In the genomic region with DNA sequence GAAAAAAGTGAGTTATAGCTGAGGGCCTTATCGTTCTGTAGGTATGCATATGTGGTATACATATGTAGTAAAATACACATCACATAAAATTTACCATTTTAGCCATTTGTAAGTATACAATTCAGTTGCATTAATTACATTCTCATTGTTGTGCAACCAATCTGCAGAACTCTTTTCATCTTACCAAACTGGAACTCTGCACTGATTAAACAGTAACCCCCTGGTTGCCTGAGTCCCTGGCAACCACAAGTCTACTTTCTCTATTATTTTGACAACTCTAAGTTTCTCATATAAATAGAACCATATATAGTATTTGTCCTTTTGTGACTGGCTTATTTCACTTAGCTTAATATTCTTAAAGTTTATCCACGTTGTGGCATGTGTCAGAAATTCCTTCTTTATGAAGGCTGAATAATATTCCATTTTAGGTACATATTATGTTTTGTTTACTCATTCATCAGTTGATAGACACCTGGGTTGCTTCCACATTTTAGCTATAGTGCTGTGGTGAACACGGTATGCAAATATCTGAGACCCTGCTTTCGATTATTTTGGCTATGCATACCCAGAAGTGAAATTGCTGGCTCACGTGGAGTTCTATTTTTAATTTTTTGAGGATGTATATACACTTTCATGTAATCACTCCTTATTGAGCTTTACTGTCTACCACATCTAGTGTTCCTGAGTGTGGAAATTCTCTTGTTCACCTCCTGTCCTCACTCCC, we compare ENCODE assay signal across 11 cellular contexts. TPM values are rescaled to one million over a fixed set of nuclear protein-coding genes. Genes with fewer than 3 reads are reported as not detected.
DNase-seq lines count a peak whose midpoint lies in the region; ATAC-seq, FAIRE-seq and TF ChIP-seq lines count a peak whose summit lies in the region.
"Had no signal": no experiment of that assay in that cellular context is flagged by ENCODE, and none has a peak within 500 bp of the region (broad histone marks: within the 10 kb centered on the region; RNA-seq: fewer than 3 reads in every experiment).

No MANE protein-coding gene starts in this region.

- no peaks in the 10 kb centered on the region for H3K9me3 Mint-ChIP-seq in activated CD8-positive, alpha-beta T cell treated with anti-CD3 and anti-CD28 coated beads, Interleukin-2, amount 10 ng/mL, durations not matched to agents 7 days and 5 days (ENCODE audit: insufficient read depth)

- H3K27me3 ChIP-seq in WERI-Rb-1 (ENCODE audit: insufficient read depth, low read depth, severe bottlenecking) (no peaks in the 10 kb centered on the region), sigmoid colon (no peaks in the 10 kb centered on the region)

- FAIRE-seq in GM12891 (lab: Jason Lieb, UNC), result peak; percentile 68

- DNase-seq in GM12891 (ENCODE audit: insufficient read length, low spot score), result no peak
- DNase-seq in NAMALWA (ENCODE audit: low spot score), result peak; percentile 75
- no peak for DNase-seq in WERI-Rb-1
- no peak for DNase-seq in sigmoid colon
- DNase-seq in sciatic nerve (ENCODE audit: low spot score), result no peak
- no peak for DNase-seq in activated CD8-positive, alpha-beta T cell treated with anti-CD3 and anti-CD28 coated beads, Interleukin-2, amount 10 ng/mL, durations not matched to agents 7 days and 5 days
- DNase-seq: activated T-cell treated with anti-CD3 and anti-CD28 coated beads, Interleukin-2, amount 50 U/mL, for 48 hours had no signal

- H3K27ac ChIP-seq in WERI-Rb-1, result no peak overlapping the region
- H3K27ac ChIP-seq in sigmoid colon, result no peak overlapping the region
- H3K27ac ChIP-seq: neutrophil had no signal

- H3K9me3 ChIP-seq in WERI-Rb-1 (ENCODE audit: severe bottlenecking) (no peaks in the 10 kb centered on the region), sigmoid colon (no peaks in the 10 kb centered on the region)
- H3K9me3 ChIP-seq: neutrophil had no signal

- no peak overlapping the region for H3K27ac Mint-ChIP-seq in activated CD8-positive, alpha-beta T cell treated with anti-CD3 and anti-CD28 coated beads, Interleukin-2, amount 10 ng/mL, durations not matched to agents 7 days and 5 days

- intact Hi-C loops in sigmoid colon (cut with DNase I), result loop anchor here (5.0 to 10.0 kb wide), 3 partner anchors 166 to 659 kb away; partner anchors contain the start of genes ACAT1, CUL5 and POGLUT3
- intact Hi-C loops in sciatic nerve (cut with DNase I), result no loop called here

- no peak for TF ChIP-seq POLR2A in GM12891 (IDR thresholded peaks at IDR 0.05; ENCODE audit: low read depth, low read length)
- no peak for TF ChIP-seq POLR2A in sigmoid colon (IDR thresholded peaks at IDR 0.05)

- CTCF ChIA-PET in activated CD8-positive, alpha-beta T cell treated with anti-CD3 and anti-CD28 coated beads, Interleukin-2, amount 10 ng/mL, durations not matched to agents 7 days and 5 days (lab: Charles Lee), result interaction anchor here (3.0 kb wide), 1 partner anchor 544 kb away, joined by 7 read pairs; no protein-coding TSS in a partner anchor

- peaks cover 11% of the 10 kb centered on the region for H3K27me3 Mint-ChIP-seq in activated CD8-positive, alpha-beta T cell treated with anti-CD3 and anti-CD28 coated beads, Interleukin-2, amount 10 ng/mL, durations not matched to agents 7 days and 5 days (ENCODE audit: low read depth)

- H3K36me3 ChIP-seq in WERI-Rb-1 (peaks cover 8% of the 10 kb centered on the region), sigmoid colon (no peaks in the 10 kb centered on the region)
- H3K36me3 ChIP-seq: neutrophil had no signal

- 73 to 88% methylated on average over 5 of the region's 5 CpGs for WGBS in sigmoid colon, 2 donors

- H3K4me3 Mint-ChIP-seq in activated CD8-positive, alpha-beta T cell treated with anti-CD3 and anti-CD28 coated beads, Interleukin-2, amount 10 ng/mL, durations not matched to agents 7 days and 5 days, result no peak overlapping the region

- peaks cover 30% of the 10 kb centered on the region for H3K4me1 Mint-ChIP-seq in activated CD8-positive, alpha-beta T cell treated with anti-CD3 and anti-CD28 coated beads, Interleukin-2, amount 10 ng/mL, durations not matched to agents 7 days and 5 days (ENCODE audit: low read depth)

- POLR2A ChIA-PET in activated CD8-positive, alpha-beta T cell treated with anti-CD3 and anti-CD28 coated beads, Interleukin-2, amount 10 ng/mL, durations not matched to agents 7 days and 5 days (lab: Charles Lee), result no interaction called here

- no peak for TF ChIP-seq EP300 in sigmoid colon (IDR thresholded peaks at IDR 0.05)

- ATAC-seq in GM19455 (IDR thresholded peaks at IDR 0.05; ENCODE audit: unreplicated experiment) (peak; percentile 40), HG02938 (IDR thresholded peaks at IDR 0.05; ENCODE audit: unreplicated experiment) (peak; percentile 70), sciatic nerve (no peak)
- ATAC-seq in activated CD8-positive, alpha-beta T cell treated with anti-CD3 and anti-CD28 coated beads, Interleukin-2, amount 10 ng/mL, durations not matched to agents 7 days and 5 days, result no peak
- ATAC-seq: Panc1 had no signal

- no peak for TF ChIP-seq CTCF in WERI-Rb-1 (IDR thresholded peaks at IDR 0.05; ENCODE audit: low read depth, low read length)
- TF ChIP-seq CTCF in sigmoid colon (IDR thresholded peaks at IDR 0.05), result no peak

- H3K36me3 Mint-ChIP-seq in activated CD8-positive, alpha-beta T cell treated with anti-CD3 and anti-CD28 coated beads, Interleukin-2, amount 10 ng/mL, durations not matched to agents 7 days and 5 days (ENCODE audit: low read depth), result peaks cover 2% of the 10 kb centered on the region

- peaks cover 0 to 29% (median 26%) of the 10 kb centered on the region in 4 donors for H3K4me1 ChIP-seq in sigmoid colon

- H3K4me3 ChIP-seq in WERI-Rb-1 (ENCODE audit: low read depth, low read length), result no peak overlapping the region
- H3K4me3 ChIP-seq in sigmoid colon, result no peak overlapping the region

TF ChIP-seq in GM12891, 5 proteins besides CTCF, POLR2A, EP300 and RAD21:
- TF ChIP-seq POLR2AphosphoS5 (IDR thresholded peaks at IDR 0.05; ENCODE audit: low read depth, low read length) (no peak), POU2F2 (IDR thresholded peaks at IDR 0.05; ENCODE audit: low read depth, low read length) (peak; percentile 88; the same call in 1 of the 2 replicates), PAX5 (IDR thresholded peaks at IDR 0.05; ENCODE audit: insufficient read depth, low read length, severe bottlenecking) (no peak)
TF ChIP-seq in GM12891: peak in this region for 1.

RNA-seq across cellular contexts. Expression of gene DDX10, which starts 1.6 kb away (rescaled TPM):
- 18.5 TPM for polyA plus RNA-seq in GM12891 (2012; ENCODE audit: low read depth, missing spikeins)
- 10 to 100 TPM; 12.8 to 41.0 (median 26.7) TPM for total RNA-seq in sigmoid colon
- 10 to 100 TPM; 12.0 to 18.2 (median 12.0) TPM for polyA plus RNA-seq in sigmoid colon
- 31.6 TPM for total RNA-seq in sciatic nerve
- total RNA-seq in activated CD8-positive, alpha-beta T cell treated with anti-CD3 and anti-CD28 coated beads, Interleukin-2, amount 10 ng/mL, durations not matched to agents 7 days and 5 days, result 10 to 100 TPM; 26.3 to 31.6 TPM

Comparison
In these comparisons a context has a peak if more than half of its experiments do, and no peak if none do; other contexts are left out.
1. ATAC-seq: peak in GM19455 (single experiment) and HG02938 (single experiment); none in sciatic nerve (single experiment) and activated CD8-positive, alpha-beta T cell treated with anti-CD3 and anti-CD28 coated beads, Interleukin-2, amount 10 ng/mL, durations not matched to agents 7 days and 5 days (single experiment).